ENCODE assay signal across 12 cellular contexts in genomic region chr4:118586357-118586790, GRCh38.
DNase-seq lines count a peak whose midpoint lies in the region; ATAC-seq and TF ChIP-seq lines count a peak whose summit lies in the region.
"Had no signal": no experiment of that assay in that cellular context is flagged by ENCODE, and none has a peak within 500 bp of the region (broad histone marks: within the 10 kb centered on the region; RNA-seq: fewer than 3 reads in every experiment).

No MANE protein-coding gene starts in this region.

- no peak for ATAC-seq in HG02973 (IDR thresholded peaks at IDR 0.05; ENCODE audit: unreplicated experiment)
- ATAC-seq: activated naive CD8-positive, alpha-beta T cell treated with anti-CD3 and anti-CD28 coated beads, Interleukin-2, amount 50 U/mL, for 24 hours had no signal

- no peak for TF ChIP-seq EP300 in sigmoid colon (IDR thresholded peaks at IDR 0.05)

- H3K27me3 ChIP-seq in WERI-Rb-1 (ENCODE audit: insufficient read depth, low read depth, severe bottlenecking) (no peaks in the 10 kb centered on the region), left ventricle myocardium inferior (ENCODE audit: low read depth) (no peaks in the 10 kb centered on the region), sigmoid colon (peaks cover 0 to 18% (median 0%) of the 10 kb centered on the region in 3 donors)

- H3K4me3 ChIP-seq in WERI-Rb-1 (ENCODE audit: low read depth, low read length) (no peak overlapping the region), left ventricle myocardium inferior (peak overlapping the region; percentile 33), sigmoid colon (no peak overlapping the region)

- intact Hi-C loops in left ventricle myocardium inferior (cut with micrococcal nuclease) (no loop called here), sigmoid colon (cut with DNase I) (no loop called here)

- TF ChIP-seq CTCF in WERI-Rb-1 (IDR thresholded peaks at IDR 0.05; ENCODE audit: low read depth, low read length) (no peak), left ventricle myocardium inferior (IDR thresholded peaks at IDR 0.05; ENCODE audit: borderline replicate concordance) (no peak), sigmoid colon (IDR thresholded peaks at IDR 0.05) (no peak)

- H3K4me1 ChIP-seq in left ventricle myocardium inferior (peaks cover 17% of the 10 kb centered on the region), sigmoid colon (no peaks in the 10 kb centered on the region)

- 52 to 57% methylated on average over 6 of the region's 6 CpGs for WGBS in sigmoid colon, 2 donors

- no peaks in the 10 kb centered on the region for H3K36me3 ChIP-seq in WERI-Rb-1
- no peaks in the 10 kb centered on the region for H3K36me3 ChIP-seq in left ventricle myocardium inferior
- no peaks in the 10 kb centered on the region for H3K36me3 ChIP-seq in sigmoid colon

- H3K27ac ChIP-seq in WERI-Rb-1 (peak overlapping the region; percentile 43), left ventricle myocardium inferior (replicated peaks) (peak overlapping the region; percentile 78), sigmoid colon (peak overlapping the region in 3 of 4 donors; percentile 35 to 45 (median 44))

- no peaks in the 10 kb centered on the region for H3K9me3 ChIP-seq in WERI-Rb-1 (ENCODE audit: severe bottlenecking)
- H3K9me3 ChIP-seq in left ventricle myocardium inferior (replicated peaks) = no peaks in the 10 kb centered on the region
- H3K9me3 ChIP-seq in sigmoid colon = no peaks in the 10 kb centered on the region

- DNase-seq in DMS79 treated with DMSO at 0.1 percent for 48 hours (lab: John Stamatoyannopoulos, UW) = peak; percentile 39
- DNase-seq in WERI-Rb-1 = peak; percentile 82
- DNase-seq in left ventricle myocardium inferior = peak; percentile 69
- DNase-seq in sigmoid colon = peak; percentile 77
- DNase-seq in iPS-NIHi11 (ENCODE audit: low spot score) = no peak
- DNase-seq in SKM-1 treated with dmso at 0.1 percent for 144 hours (lab: John Stamatoyannopoulos, UW; ENCODE audit: unreplicated experiment) = no peak
- no peak for DNase-seq in GOT3 (lab: John Stamatoyannopoulos, UW)
- DNase-seq: activated CD4-positive, alpha-beta T cell treated with anti-CD3 and anti-CD28 coated beads for 1 hour; activated naive CD8-positive, alpha-beta T cell treated with anti-CD3 and anti-CD28 coated beads, Interleukin-2, amount 50 U/mL, for 24 hours; activated T-cell treated with anti-CD3 and anti-CD28 coated beads for 4 hours; stimulated activated CD4-positive, alpha-beta T cell treated with anti-CD3 and anti-CD28 coated beads, Interleukin-2, amount 100 ng/mL, for 48 hours had no signal

- TF ChIP-seq POLR2A in sigmoid colon (IDR thresholded peaks at IDR 0.05) = no peak

Comparison
In these comparisons a context has a peak if more than half of its experiments do, and no peak if none do; other contexts are left out.
1. DNase-seq: peak in DMS79 treated with DMSO at 0.1 percent for 48 hours (single experiment), WERI-Rb-1 (single experiment), left ventricle myocardium inferior (single experiment) and sigmoid colon (single experiment); none in iPS-NIHi11 (single experiment), SKM-1 treated with dmso at 0.1 percent for 144 hours (single experiment) and GOT3 (single experiment).
2. Peak in every context shown above with its lines, with median percentiles within 50 percentile points of each other: H3K27ac ChIP-seq.